Comparison of ENCODE assay signal across 18 cellular contexts in genomic region chr7:121739465-121739864, GRCh38.
A peak's percentile ranks its signal among the peaks of the same experiment; 100 is the strongest.
DNase-seq lines count a peak whose midpoint lies in the region; ATAC-seq and TF ChIP-seq lines count a peak whose summit lies in the region.
"Had no signal": no experiment of that assay in that cellular context is flagged by ENCODE, and none has a peak within 500 bp of the region (broad histone marks: within the 10 kb centered on the region; RNA-seq: fewer than 3 reads in every experiment).

No MANE protein-coding gene starts in this region.

- peak; percentile 22 for DNase-seq in amniotic epithelial cell (ENCODE audit: low read depth)
- peak; percentile 12 for DNase-seq in myocyte (ENCODE audit: low read depth)
- DNase-seq in T1000 (lab: John Stamatoyannopoulos, UW) = no peak
- no peak for DNase-seq in NCI-H524 (lab: John Stamatoyannopoulos, UW)
- DNase-seq: ACHN, AML-193, DMS79, HCEC 1CT, MM.1S, NCI-H1092, NCI-H1436 treated with DMSO at 0.1 percent for 48 hours, NCI-H2029 treated with DMSO at 0.1 percent for 48 hours, NCI-H510A had no signal

- no peaks in the 10 kb centered on the region for H3K79me2 ChIP-seq in KMS-11 (ENCODE audit: insufficient read depth, low read depth)

- peaks cover 24% of the 10 kb centered on the region for H3K4me1 ChIP-seq in KMS-11 (ENCODE audit: low read depth, poor library complexity, severe bottlenecking)
- H3K4me1 ChIP-seq: SJSA1 had no signal

- H3K4me2 ChIP-seq in KMS-11 = peak overlapping the region; percentile 21; the same call in 1 of the 2 replicates

- H2AFZ ChIP-seq in KMS-11 (ENCODE audit: low read depth) = 0 out of 2 replicates have a peak overlapping the region, but pooled peaks have one; percentile 7

- H3K4me3 ChIP-seq in KMS-11 (IDR thresholded peaks at IDR 0.05; ENCODE audit: insufficient read depth, low read depth, low read length) = no peak overlapping the region
- H3K4me3 ChIP-seq: SJSA1 had no signal

- no peak overlapping the region for H3K9ac ChIP-seq in KMS-11

- peaks cover 8% of the 10 kb centered on the region; the same call in 1 of the 2 replicates for H3K27me3 ChIP-seq in KMS-11 (ENCODE audit: insufficient read depth, low read depth)

- H3K36me3 ChIP-seq in KMS-11 (ENCODE audit: insufficient read depth) = no peaks in the 10 kb centered on the region
- H3K36me3 ChIP-seq: SJSA1 had no signal

- no peaks in the 10 kb centered on the region for H4K20me1 ChIP-seq in KMS-11 (ENCODE audit: insufficient read depth)

- H3K27ac ChIP-seq in KMS-11 = no peak overlapping the region
- H3K27ac ChIP-seq: C4-2B, SJSA1 had no signal

- TF ChIP-seq CTCF in KMS-11 (conservative IDR thresholded peaks at IDR 0.05; ENCODE audit: low read depth, low read length) = no peak

- no peak for ATAC-seq in HG02798 (IDR thresholded peaks at IDR 0.05; ENCODE audit: poor library complexity, unreplicated experiment)
- no peak for ATAC-seq in GM18909 (IDR thresholded peaks at IDR 0.05; ENCODE audit: poor library complexity, unreplicated experiment)

Comparison
In these comparisons a context has a peak if more than half of its experiments do, and no peak if none do; other contexts are left out.
1. DNase-seq: peak in amniotic epithelial cell (single experiment) and myocyte (single experiment); none in T1000 (single experiment) and NCI-H524 (0 of 2).